In genomic region chr16:89467382-89467781, GRCh38 we compare ENCODE assay signal across 1 cellular context.
TF ChIP-seq lines count a peak whose summit lies in the region.

No MANE protein-coding gene starts in this region.

TF ChIP-seq in HepG2, 621 proteins besides CTCF, POLR2A, EP300 and RAD21 (continued from another document):
- TF ChIP-seq DZIP1 (CRISPR knock-in tag; IDR thresholded peaks at IDR 0.05) (no peak), ZNF230 (CRISPR knock-in tag; IDR thresholded peaks at IDR 0.05) (0 out of 2 replicates have a peak, but pooled peaks have one; percentile 27)
